ENCODE assay signal across 13 cellular contexts in genomic region chr18:61975526-61976326, GRCh38.
A peak's percentile ranks its signal among the peaks of the same experiment; 100 is the strongest.
DNase-seq lines count a peak whose midpoint lies in the region; ATAC-seq and TF ChIP-seq lines count a peak whose summit lies in the region.
"Had no signal": no experiment of that assay in that cellular context is flagged by ENCODE, and none has a peak within 500 bp of the region (broad histone marks: within the 10 kb centered on the region; RNA-seq: fewer than 3 reads in every experiment).

No MANE protein-coding gene starts in this region.

- peak in 1 of 10 experiments; percentile 11 for DNase-seq in CD4-positive, alpha-beta T cell
- DNase-seq in activated T-helper 1 cell treated with anti-CD3 and anti-CD28 coated beads, Interleukin-12 subunit alpha, Interleukin-12 subunit beta, Interleukin-2, Interleukin-4 antibody, amounts not matched to agents 30 ng/mL and 10 ng/mL and 1 ng/mL, durations not matched to agents 14 hours and 24 hours and 36 hours (ENCODE audit: low spot score) = peak; percentile 55
- DNase-seq in brain microvascular endothelial cell = no peak
- no peak for DNase-seq in NCI-H524 (lab: John Stamatoyannopoulos, UW)
- no peak for DNase-seq in coronary artery (ENCODE audit: low spot score)
- no peak for DNase-seq in SIG-M5 treated with dmso at 0.1 percent for 504 hours (lab: John Stamatoyannopoulos, UW; ENCODE audit: unreplicated experiment)
- DNase-seq: left cardiac atrium, posterior cingulate gyrus had no signal

- peak overlapping the region; percentile 22 for H3K4me3 Mint-ChIP-seq in CD4-positive, alpha-beta T cell
- no peak overlapping the region for H3K4me3 Mint-ChIP-seq in activated T-helper 1 cell treated with anti-CD3 and anti-CD28 coated beads, Interleukin-12 subunit alpha, Interleukin-12 subunit beta, Interleukin-2, Interleukin-4 antibody, amounts not matched to agents 30 ng/mL and 10 ng/mL and 1 ng/mL, durations not matched to agents 14 hours and 24 hours and 36 hours
- H3K4me3 Mint-ChIP-seq: brain, CD14-positive monocyte had no signal

- CTCF ChIA-PET in CD4-positive, alpha-beta T cell (lab: Charles Lee) = no interaction called here

- H3K9me3 Mint-ChIP-seq in CD4-positive, alpha-beta T cell = no peaks in the 10 kb centered on the region
- peaks cover 8% of the 10 kb centered on the region for H3K9me3 Mint-ChIP-seq in activated T-helper 1 cell treated with anti-CD3 and anti-CD28 coated beads, Interleukin-12 subunit alpha, Interleukin-12 subunit beta, Interleukin-2, Interleukin-4 antibody, amounts not matched to agents 30 ng/mL and 10 ng/mL and 1 ng/mL, durations not matched to agents 14 hours and 24 hours and 36 hours
- H3K9me3 Mint-ChIP-seq: brain had no signal

- H3K36me3 ChIP-seq in brain microvascular endothelial cell (replicated peaks) = no peaks in the 10 kb centered on the region
- H3K36me3 ChIP-seq: vagina had no signal

- no peaks in the 10 kb centered on the region for H3K9me3 ChIP-seq in CD4-positive, alpha-beta T cell (ENCODE audit: control insufficient read depth, low read length)
- H3K9me3 ChIP-seq: vagina had no signal

- H3K27ac ChIP-seq in CD4-positive, alpha-beta T cell (ENCODE audit: low read depth, low read length) = no peak overlapping the region
- H3K27ac ChIP-seq in brain microvascular endothelial cell = no peak overlapping the region
- no peak overlapping the region for H3K27ac ChIP-seq in coronary artery
- H3K27ac ChIP-seq: vagina had no signal

- peak; percentile 83 for ATAC-seq in CD4-positive, alpha-beta T cell (ENCODE audit: poor library complexity)
- ATAC-seq in GM18867 (IDR thresholded peaks at IDR 0.05; ENCODE audit: unreplicated experiment) = peak; percentile 43
- peak; percentile 57 for ATAC-seq in HG03135 (IDR thresholded peaks at IDR 0.05; ENCODE audit: unreplicated experiment)
- ATAC-seq: left cardiac atrium had no signal

- H3K36me3 Mint-ChIP-seq in CD4-positive, alpha-beta T cell (ENCODE audit: low read depth) = no peaks in the 10 kb centered on the region
- peaks cover 3% of the 10 kb centered on the region for H3K36me3 Mint-ChIP-seq in activated T-helper 1 cell treated with anti-CD3 and anti-CD28 coated beads, Interleukin-12 subunit alpha, Interleukin-12 subunit beta, Interleukin-2, Interleukin-4 antibody, amounts not matched to agents 30 ng/mL and 10 ng/mL and 1 ng/mL, durations not matched to agents 14 hours and 24 hours and 36 hours (ENCODE audit: low read depth)
- H3K36me3 Mint-ChIP-seq: brain had no signal

- peak overlapping the region; percentile 71 for H3K27ac Mint-ChIP-seq in CD4-positive, alpha-beta T cell
- no peak overlapping the region for H3K27ac Mint-ChIP-seq in activated T-helper 1 cell treated with anti-CD3 and anti-CD28 coated beads, Interleukin-12 subunit alpha, Interleukin-12 subunit beta, Interleukin-2, Interleukin-4 antibody, amounts not matched to agents 30 ng/mL and 10 ng/mL and 1 ng/mL, durations not matched to agents 14 hours and 24 hours and 36 hours
- H3K27ac Mint-ChIP-seq: brain had no signal

- H3K4me3 ChIP-seq in brain microvascular endothelial cell (ENCODE audit: low read depth, low read length) = no peak overlapping the region
- no peak overlapping the region for H3K4me3 ChIP-seq in coronary artery
- H3K4me3 ChIP-seq: vagina had no signal

- intact Hi-C loops in CD4-positive, alpha-beta T cell (cut with DNase I, micrococcal nuclease) = no loop called here
- intact Hi-C loops in activated T-helper 1 cell treated with anti-CD3 and anti-CD28 coated beads, Interleukin-12 subunit alpha, Interleukin-12 subunit beta, Interleukin-2, Interleukin-4 antibody, amounts not matched to agents 30 ng/mL and 10 ng/mL and 1 ng/mL, durations not matched to agents 14 hours and 24 hours and 36 hours (cut with micrococcal nuclease) = loop anchor here (2.0 to 10.0 kb wide), 4 partner anchors 15 to 212 kb away; partner anchors contain the start of genes PIGN and RELCH

- H3K27me3 Mint-ChIP-seq in CD4-positive, alpha-beta T cell = no peaks in the 10 kb centered on the region
- peaks cover 4% of the 10 kb centered on the region for H3K27me3 Mint-ChIP-seq in activated T-helper 1 cell treated with anti-CD3 and anti-CD28 coated beads, Interleukin-12 subunit alpha, Interleukin-12 subunit beta, Interleukin-2, Interleukin-4 antibody, amounts not matched to agents 30 ng/mL and 10 ng/mL and 1 ng/mL, durations not matched to agents 14 hours and 24 hours and 36 hours (ENCODE audit: insufficient read depth)
- H3K27me3 Mint-ChIP-seq: brain had no signal

- in situ Hi-C loops in brain microvascular endothelial cell (cut with HindIII; ENCODE audit: low pct_ligation_motif_present, low sequenced_read_pairs) = no loop called here

- H3K4me1 Mint-ChIP-seq in CD4-positive, alpha-beta T cell (ENCODE audit: low read depth) = peaks cover 24% of the 10 kb centered on the region
- H3K4me1 Mint-ChIP-seq in activated T-helper 1 cell treated with anti-CD3 and anti-CD28 coated beads, Interleukin-12 subunit alpha, Interleukin-12 subunit beta, Interleukin-2, Interleukin-4 antibody, amounts not matched to agents 30 ng/mL and 10 ng/mL and 1 ng/mL, durations not matched to agents 14 hours and 24 hours and 36 hours (ENCODE audit: low read depth) = peaks cover 43% of the 10 kb centered on the region

- H3K27me3 ChIP-seq in CD4-positive, alpha-beta T cell (ENCODE audit: control insufficient read depth, insufficient read depth, low read length) = no peaks in the 10 kb centered on the region
- H3K27me3 ChIP-seq in brain microvascular endothelial cell (replicated peaks) = no peaks in the 10 kb centered on the region
- H3K27me3 ChIP-seq: vagina had no signal

- POLR2A ChIA-PET in CD4-positive, alpha-beta T cell (lab: Charles Lee) = no interaction called here

- TF ChIP-seq CTCF in CD4-positive, alpha-beta T cell (IDR thresholded peaks at IDR 0.05) = no peak
- TF ChIP-seq CTCF in brain microvascular endothelial cell (IDR thresholded peaks at IDR 0.05; ENCODE audit: low read depth, low read length, missing control alignments) = no peak
- TF ChIP-seq CTCF in coronary artery (IDR thresholded peaks at IDR 0.05) = no peak
